Comparison of ENCODE assay signal across 1 cellular context in the genomic region with DNA sequence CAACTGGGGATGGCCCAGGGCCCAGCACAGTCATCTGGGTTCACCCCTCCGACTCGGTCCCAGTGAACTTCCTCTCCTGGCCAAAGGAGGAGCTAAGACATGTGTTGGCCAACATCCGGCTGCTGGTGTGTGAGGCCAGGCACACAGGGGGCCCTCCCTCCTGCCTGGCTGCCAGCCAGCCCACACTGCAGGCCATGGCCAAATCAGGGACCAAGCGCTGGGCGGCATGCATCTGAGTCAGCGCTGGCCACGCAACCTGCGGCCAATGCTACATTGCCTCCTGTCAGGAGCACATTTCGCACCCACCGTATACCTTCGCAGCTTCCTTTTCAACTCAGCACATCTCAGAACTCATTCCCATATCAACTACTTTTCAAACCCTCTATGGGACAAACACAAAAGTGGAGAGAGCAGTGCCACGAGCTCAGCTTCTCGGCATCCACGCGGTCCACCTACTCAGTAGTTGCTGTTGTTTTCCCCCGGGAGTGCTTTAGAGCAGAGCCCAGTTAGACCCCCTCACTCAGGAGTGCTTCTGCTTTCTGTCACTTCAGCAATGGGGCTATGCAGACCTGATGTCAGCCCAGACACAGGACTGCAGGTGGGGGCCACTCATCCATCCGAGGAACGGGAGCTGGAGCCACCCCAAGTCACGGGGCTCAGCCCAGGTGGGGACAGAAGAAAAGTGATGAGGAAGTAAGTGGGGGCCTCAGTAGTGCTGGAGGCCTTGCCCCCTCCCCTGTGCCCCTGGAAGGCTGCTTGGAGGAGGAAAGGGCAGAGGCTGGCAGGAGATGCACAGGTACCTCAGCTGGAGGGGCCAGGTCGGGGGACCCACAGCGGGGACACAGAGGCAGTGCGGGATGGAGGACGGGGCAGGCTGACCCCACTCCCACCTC.
TF ChIP-seq lines count a peak whose summit lies in the region.

No MANE protein-coding gene starts in this region.

TF ChIP-seq in HepG2, 621 proteins besides CTCF, POLR2A, EP300 and RAD21 (continued from another document and continues in another):
- TF ChIP-seq, protein P1, sequence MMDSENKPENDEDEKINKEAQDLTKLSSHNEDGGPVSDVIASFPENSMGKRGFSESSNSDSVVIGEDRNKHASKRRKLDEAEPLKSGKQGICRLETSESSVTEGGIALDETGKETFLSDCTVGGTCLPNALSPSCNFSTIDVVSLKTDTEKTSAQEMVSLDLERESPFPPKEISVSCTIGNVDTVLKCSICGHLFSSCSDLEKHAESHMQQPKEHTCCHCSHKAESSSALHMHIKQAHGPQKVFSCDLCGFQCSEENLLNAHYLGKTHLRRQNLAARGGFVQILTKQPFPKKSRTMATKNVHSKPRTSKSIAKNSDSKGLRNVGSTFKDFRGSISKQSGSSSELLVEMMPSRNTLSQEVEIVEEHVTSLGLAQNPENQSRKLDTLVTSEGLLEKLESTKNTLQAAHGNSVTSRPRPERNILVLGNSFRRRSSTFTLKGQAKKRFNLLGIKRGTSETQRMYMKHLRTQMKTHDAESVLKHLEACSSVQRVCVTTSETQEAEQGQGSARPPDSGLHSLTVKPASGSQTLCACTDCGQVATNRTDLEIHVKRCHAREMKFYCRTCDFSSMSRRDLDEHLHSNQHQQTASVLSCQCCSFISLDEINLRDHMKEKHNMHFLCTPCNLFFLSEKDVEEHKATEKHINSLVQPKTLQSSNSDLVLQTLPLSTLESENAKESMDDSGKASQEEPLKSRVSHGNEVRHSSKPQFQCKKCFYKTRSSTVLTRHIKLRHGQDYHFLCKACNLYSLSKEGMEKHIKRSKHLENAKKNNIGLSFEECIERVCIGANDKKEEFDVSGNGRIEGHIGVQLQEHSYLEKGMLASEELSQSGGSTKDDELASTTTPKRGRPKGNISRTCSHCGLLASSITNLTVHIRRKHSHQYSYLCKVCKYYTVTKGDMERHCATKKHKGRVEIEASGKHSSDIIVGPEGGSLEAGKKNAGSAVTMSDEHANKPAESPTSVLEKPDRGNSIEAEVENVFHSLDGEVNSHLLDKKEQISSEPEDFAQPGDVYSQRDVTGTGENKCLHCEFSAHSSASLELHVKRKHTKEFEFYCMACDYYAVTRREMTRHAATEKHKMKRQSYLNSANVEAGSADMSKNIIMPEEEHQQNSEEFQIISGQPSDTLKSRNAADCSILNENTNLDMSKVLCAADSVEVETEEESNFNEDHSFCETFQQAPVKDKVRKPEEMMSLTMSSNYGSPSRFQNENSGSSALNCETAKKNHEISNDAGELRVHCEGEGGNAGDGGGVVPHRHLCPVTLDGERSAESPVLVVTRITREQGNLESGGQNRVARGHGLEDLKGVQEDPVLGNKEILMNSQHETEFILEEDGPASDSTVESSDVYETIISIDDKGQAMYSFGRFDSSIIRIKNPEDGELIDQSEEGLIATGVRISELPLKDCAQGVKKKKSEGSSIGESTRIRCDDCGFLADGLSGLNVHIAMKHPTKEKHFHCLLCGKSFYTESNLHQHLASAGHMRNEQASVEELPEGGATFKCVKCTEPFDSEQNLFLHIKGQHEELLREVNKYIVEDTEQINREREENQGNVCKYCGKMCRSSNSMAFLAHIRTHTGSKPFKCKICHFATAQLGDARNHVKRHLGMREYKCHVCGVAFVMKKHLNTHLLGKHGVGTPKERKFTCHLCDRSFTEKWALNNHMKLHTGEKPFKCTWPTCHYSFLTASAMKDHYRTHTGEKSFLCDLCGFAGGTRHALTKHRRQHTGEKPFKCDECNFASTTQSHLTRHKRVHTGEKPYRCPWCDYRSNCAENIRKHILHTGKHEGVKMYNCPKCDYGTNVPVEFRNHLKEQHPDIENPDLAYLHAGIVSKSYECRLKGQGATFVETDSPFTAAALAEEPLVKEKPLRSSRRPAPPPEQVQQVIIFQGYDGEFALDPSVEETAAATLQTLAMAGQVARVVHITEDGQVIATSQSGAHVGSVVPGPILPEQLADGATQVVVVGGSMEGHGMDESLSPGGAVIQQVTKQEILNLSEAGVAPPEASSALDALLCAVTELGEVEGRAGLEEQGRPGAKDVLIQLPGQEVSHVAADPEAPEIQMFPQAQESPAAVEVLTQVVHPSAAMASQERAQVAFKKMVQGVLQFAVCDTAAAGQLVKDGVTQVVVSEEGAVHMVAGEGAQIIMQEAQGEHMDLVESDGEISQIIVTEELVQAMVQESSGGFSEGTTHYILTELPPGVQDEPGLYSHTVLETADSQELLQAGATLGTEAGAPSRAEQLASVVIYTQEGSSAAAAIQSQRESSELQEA (CRISPR knock-in tag; IDR thresholded peaks at IDR 0.05; ENCODE audit: not compliant biosample characterization): no peak
- TF ChIP-seq NR2F6 (IDR thresholded peaks at IDR 0.05): no peak
- peak; percentile 84 for TF ChIP-seq NR2F6 (CRISPR knock-in tag; IDR thresholded peaks at IDR 0.05)
- peak; percentile 96 for TF ChIP-seq MXI1 (IDR thresholded peaks at IDR 0.05; ENCODE audit: borderline replicate concordance, low read depth, low read length)
- peak; percentile 90; the same call in 1 of the 2 replicates for TF ChIP-seq TGIF2 (CRISPR knock-in tag; IDR thresholded peaks at IDR 0.05)
- peak; percentile 56 for TF ChIP-seq RBM39 (IDR thresholded peaks at IDR 0.05; ENCODE audit: low read depth, low read length, poor library complexity, severe bottlenecking)
- TF ChIP-seq ZNF772 (CRISPR knock-in tag; IDR thresholded peaks at IDR 0.05): peak; percentile 79
- TF ChIP-seq, protein P2, sequence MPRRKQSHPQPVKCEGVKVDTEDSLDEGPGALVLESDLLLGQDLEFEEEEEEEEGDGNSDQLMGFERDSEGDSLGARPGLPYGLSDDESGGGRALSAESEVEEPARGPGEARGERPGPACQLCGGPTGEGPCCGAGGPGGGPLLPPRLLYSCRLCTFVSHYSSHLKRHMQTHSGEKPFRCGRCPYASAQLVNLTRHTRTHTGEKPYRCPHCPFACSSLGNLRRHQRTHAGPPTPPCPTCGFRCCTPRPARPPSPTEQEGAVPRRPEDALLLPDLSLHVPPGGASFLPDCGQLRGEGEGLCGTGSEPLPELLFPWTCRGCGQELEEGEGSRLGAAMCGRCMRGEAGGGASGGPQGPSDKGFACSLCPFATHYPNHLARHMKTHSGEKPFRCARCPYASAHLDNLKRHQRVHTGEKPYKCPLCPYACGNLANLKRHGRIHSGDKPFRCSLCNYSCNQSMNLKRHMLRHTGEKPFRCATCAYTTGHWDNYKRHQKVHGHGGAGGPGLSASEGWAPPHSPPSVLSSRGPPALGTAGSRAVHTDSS (CRISPR knock-in tag; conservative IDR thresholded peaks at IDR 0.05): no peak
- TF ChIP-seq ZNF30 (CRISPR knock-in tag; IDR thresholded peaks at IDR 0.05): no peak
- peak; percentile 90 for TF ChIP-seq TEAD3 (CRISPR knock-in tag; optimal IDR thresholded peaks at IDR 0.05; ENCODE audit: borderline replicate concordance)
- TF ChIP-seq, protein P3, sequence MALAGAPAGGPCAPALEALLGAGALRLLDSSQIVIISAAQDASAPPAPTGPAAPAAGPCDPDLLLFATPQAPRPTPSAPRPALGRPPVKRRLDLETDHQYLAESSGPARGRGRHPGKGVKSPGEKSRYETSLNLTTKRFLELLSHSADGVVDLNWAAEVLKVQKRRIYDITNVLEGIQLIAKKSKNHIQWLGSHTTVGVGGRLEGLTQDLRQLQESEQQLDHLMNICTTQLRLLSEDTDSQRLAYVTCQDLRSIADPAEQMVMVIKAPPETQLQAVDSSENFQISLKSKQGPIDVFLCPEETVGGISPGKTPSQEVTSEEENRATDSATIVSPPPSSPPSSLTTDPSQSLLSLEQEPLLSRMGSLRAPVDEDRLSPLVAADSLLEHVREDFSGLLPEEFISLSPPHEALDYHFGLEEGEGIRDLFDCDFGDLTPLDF (CRISPR knock-in tag; IDR thresholded peaks at IDR 0.05): no peak
- TF ChIP-seq ZKSCAN1 (IDR thresholded peaks at IDR 0.05; ENCODE audit: low read length): no peak
- TF ChIP-seq ZNF235 (CRISPR knock-in tag; IDR thresholded peaks at IDR 0.05; ENCODE audit: borderline replicate concordance): no peak
- TF ChIP-seq, protein P4, sequence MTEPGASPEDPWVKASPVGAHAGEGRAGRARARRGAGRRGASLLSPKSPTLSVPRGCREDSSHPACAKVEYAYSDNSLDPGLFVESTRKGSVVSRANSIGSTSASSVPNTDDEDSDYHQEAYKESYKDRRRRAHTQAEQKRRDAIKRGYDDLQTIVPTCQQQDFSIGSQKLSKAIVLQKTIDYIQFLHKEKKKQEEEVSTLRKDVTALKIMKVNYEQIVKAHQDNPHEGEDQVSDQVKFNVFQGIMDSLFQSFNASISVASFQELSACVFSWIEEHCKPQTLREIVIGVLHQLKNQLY (CRISPR knock-in tag; IDR thresholded peaks at IDR 0.05): peak; percentile 89
- no peak for TF ChIP-seq ZNF660 (CRISPR knock-in tag; IDR thresholded peaks at IDR 0.05; ENCODE audit: borderline replicate concordance, low read depth)
- TF ChIP-seq FOXO1 (CRISPR knock-in tag; IDR thresholded peaks at IDR 0.05): peak; percentile 75
- TF ChIP-seq CHCHD3 (CRISPR knock-in tag; IDR thresholded peaks at IDR 0.05): no peak
- no peak for TF ChIP-seq ZNF7 (CRISPR knock-in tag; IDR thresholded peaks at IDR 0.05)
- no peak for TF ChIP-seq THYN1 (CRISPR knock-in tag; IDR thresholded peaks at IDR 0.05; ENCODE audit: borderline replicate concordance, low read depth)
- 0 out of 2 replicates have a peak, but pooled peaks have one; percentile 57 for TF ChIP-seq TMF1 (CRISPR knock-in tag; IDR thresholded peaks at IDR 0.05; ENCODE audit: low read depth)
- TF ChIP-seq HNRNPL (IDR thresholded peaks at IDR 0.05; ENCODE audit: low read depth, low read length): 0 out of 2 replicates have a peak, but pooled peaks have one; percentile 71
- TF ChIP-seq ZSCAN22 (CRISPR knock-in tag; IDR thresholded peaks at IDR 0.05): no peak
- no peak for TF ChIP-seq GTF2F1 (IDR thresholded peaks at IDR 0.05; ENCODE audit: low read length)
- peak; percentile 80; the same call in 1 of the 2 replicates for TF ChIP-seq MED13 (CRISPR knock-in tag; IDR thresholded peaks at IDR 0.05)
- TF ChIP-seq KDM6A (CRISPR knock-in tag; IDR thresholded peaks at IDR 0.05; ENCODE audit: low read depth): peak; percentile 56; the same call in 1 of the 2 replicates
- TF ChIP-seq, protein P5, sequence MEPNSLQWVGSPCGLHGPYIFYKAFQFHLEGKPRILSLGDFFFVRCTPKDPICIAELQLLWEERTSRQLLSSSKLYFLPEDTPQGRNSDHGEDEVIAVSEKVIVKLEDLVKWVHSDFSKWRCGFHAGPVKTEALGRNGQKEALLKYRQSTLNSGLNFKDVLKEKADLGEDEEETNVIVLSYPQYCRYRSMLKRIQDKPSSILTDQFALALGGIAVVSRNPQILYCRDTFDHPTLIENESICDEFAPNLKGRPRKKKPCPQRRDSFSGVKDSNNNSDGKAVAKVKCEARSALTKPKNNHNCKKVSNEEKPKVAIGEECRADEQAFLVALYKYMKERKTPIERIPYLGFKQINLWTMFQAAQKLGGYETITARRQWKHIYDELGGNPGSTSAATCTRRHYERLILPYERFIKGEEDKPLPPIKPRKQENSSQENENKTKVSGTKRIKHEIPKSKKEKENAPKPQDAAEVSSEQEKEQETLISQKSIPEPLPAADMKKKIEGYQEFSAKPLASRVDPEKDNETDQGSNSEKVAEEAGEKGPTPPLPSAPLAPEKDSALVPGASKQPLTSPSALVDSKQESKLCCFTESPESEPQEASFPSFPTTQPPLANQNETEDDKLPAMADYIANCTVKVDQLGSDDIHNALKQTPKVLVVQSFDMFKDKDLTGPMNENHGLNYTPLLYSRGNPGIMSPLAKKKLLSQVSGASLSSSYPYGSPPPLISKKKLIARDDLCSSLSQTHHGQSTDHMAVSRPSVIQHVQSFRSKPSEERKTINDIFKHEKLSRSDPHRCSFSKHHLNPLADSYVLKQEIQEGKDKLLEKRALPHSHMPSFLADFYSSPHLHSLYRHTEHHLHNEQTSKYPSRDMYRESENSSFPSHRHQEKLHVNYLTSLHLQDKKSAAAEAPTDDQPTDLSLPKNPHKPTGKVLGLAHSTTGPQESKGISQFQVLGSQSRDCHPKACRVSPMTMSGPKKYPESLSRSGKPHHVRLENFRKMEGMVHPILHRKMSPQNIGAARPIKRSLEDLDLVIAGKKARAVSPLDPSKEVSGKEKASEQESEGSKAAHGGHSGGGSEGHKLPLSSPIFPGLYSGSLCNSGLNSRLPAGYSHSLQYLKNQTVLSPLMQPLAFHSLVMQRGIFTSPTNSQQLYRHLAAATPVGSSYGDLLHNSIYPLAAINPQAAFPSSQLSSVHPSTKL (CRISPR knock-in tag; IDR thresholded peaks at IDR 0.05): peak; percentile 83
- peak; percentile 78 for TF ChIP-seq POLR2G (IDR thresholded peaks at IDR 0.05; ENCODE audit: low read depth, low read length)
- TF ChIP-seq, protein P6, sequence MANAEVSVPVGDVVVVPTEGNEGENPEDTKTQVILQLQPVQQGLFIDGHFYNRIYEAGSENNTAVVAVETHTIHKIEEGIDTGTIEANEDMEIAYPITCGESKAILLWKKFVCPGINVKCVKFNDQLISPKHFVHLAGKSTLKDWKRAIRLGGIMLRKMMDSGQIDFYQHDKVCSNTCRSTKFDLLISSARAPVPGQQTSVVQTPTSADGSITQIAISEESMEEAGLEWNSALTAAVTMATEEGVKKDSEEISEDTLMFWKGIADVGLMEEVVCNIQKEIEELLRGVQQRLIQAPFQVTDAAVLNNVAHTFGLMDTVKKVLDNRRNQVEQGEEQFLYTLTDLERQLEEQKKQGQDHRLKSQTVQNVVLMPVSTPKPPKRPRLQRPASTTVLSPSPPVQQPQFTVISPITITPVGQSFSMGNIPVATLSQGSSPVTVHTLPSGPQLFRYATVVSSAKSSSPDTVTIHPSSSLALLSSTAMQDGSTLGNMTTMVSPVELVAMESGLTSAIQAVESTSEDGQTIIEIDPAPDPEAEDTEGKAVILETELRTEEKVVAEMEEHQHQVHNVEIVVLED (CRISPR knock-in tag; IDR thresholded peaks at IDR 0.05; ENCODE audit: borderline replicate concordance): peak; percentile 69; the same call in 1 of the 2 replicates
- 0 out of 2 replicates have a peak, but pooled peaks have one; percentile 43 for TF ChIP-seq ZBTB42 (CRISPR knock-in tag; IDR thresholded peaks at IDR 0.05)
- TF ChIP-seq SETDB1 (CRISPR knock-in tag; IDR thresholded peaks at IDR 0.05; ENCODE audit: borderline replicate concordance): no peak
- peak; percentile 92 for TF ChIP-seq ZNF431 (CRISPR knock-in tag; IDR thresholded peaks at IDR 0.05; ENCODE audit: borderline replicate concordance, low read depth)
- peak; percentile 95; the same call in 1 of the 2 replicates for TF ChIP-seq ZKSCAN8 (CRISPR knock-in tag; IDR thresholded peaks at IDR 0.05; ENCODE audit: borderline replicate concordance)
